Comparison of ENCODE assay signal across 31 cellular contexts in genomic region chr11:30579348-30579747, GRCh38. TPM values are rescaled to one million over a fixed set of nuclear protein-coding genes. Genes with fewer than 3 reads are reported as not detected.
"Had no signal": no experiment of that assay in that cellular context is flagged by ENCODE, and none has a peak within 500 bp of the region (broad histone marks: within the 10 kb centered on the region; RNA-seq: fewer than 3 reads in every experiment).

No MANE protein-coding gene starts in this region.

- DNase-seq: dermis blood vessel endothelial cell; effector memory CD4-positive, alpha-beta T cell; foreskin keratinocyte; heart left ventricle; left cardiac atrium; left lung; mesenchymal stem cell; midbrain; naive thymus-derived CD4-positive, alpha-beta T cell; pancreas; stimulated activated CD4-positive, alpha-beta T cell treated with anti-CD3 and anti-CD28 coated beads, Interleukin-12 subunit alpha, Interleukin-12 subunit beta, amount 100 ng/mL, for 4 hours; stimulated activated CD4-positive, alpha-beta T cell treated with anti-CD3 and anti-CD28 coated beads, Interleukin-1b, Interleukin-23, amount 100 ng/mL, for 48 hours; stimulated activated CD4-positive, alpha-beta T cell treated with anti-CD3 and anti-CD28 coated beads, Interleukin-4, amount 100 ng/mL, for 1 hour; stimulated activated naive CD8-positive, alpha-beta T cell treated with anti-CD3 and anti-CD28 coated beads, Interleukin-15, Interleukin-2, amounts not matched to agents 100 U/mL and 50 U/mL, for 24 hours; transverse colon; upper lobe of right lung; uterus had no signal

- H3K36me3 Mint-ChIP-seq: stimulated activated memory B cell treated with anti-CD40 and anti-IgM and Interleukin-4, amounts not matched to agents 10 μg/mL and 1 μg/mL and 100 μg/mL, for 72 hours had no signal

- H3K4me3 ChIP-seq: coronary artery, esophagus muscularis mucosa, gastroesophageal sphincter, heart left ventricle, hepatocyte, left lung, pancreas, right atrium auricular region, smooth muscle cell, thoracic aorta, transverse colon, upper lobe of right lung, uterus had no signal

- H3K4me3 Mint-ChIP-seq: naive thymus-derived CD4-positive, alpha-beta T cell; nephron; stimulated activated memory B cell treated with anti-CD40 and anti-IgM and Interleukin-4, amounts not matched to agents 10 μg/mL and 1 μg/mL and 100 μg/mL, for 72 hours had no signal

- H3K36me3 ChIP-seq: gastroesophageal sphincter, left lung, neutrophil, pancreas, thoracic aorta, transverse colon, upper lobe of right lung, uterus had no signal

- H3K27ac Mint-ChIP-seq: naive thymus-derived CD4-positive, alpha-beta T cell; stimulated activated memory B cell treated with anti-CD40 and anti-IgM and Interleukin-4, amounts not matched to agents 10 μg/mL and 1 μg/mL and 100 μg/mL, for 72 hours had no signal

- H3K27me3 ChIP-seq: gastroesophageal sphincter, pancreas, right atrium auricular region, uterus had no signal

- H3K4me1 ChIP-seq: foreskin keratinocyte, pancreas, upper lobe of right lung, uterus had no signal

- H3K4me2 ChIP-seq: hepatocyte, smooth muscle cell had no signal

- H3K9me3 Mint-ChIP-seq: nephron had no signal

- H3K27ac ChIP-seq: coronary artery, esophagus muscularis mucosa, foreskin keratinocyte, gastroesophageal sphincter, heart left ventricle, hepatocyte, left lung, neutrophil, pancreas, right atrium auricular region, thoracic aorta, transverse colon, upper lobe of right lung, uterus had no signal

- FAIRE-seq: endothelial cell of umbilical vein, islet of Langerhans, pancreas had no signal

- ATAC-seq: foreskin keratinocyte; gastroesophageal sphincter; heart left ventricle; left cardiac atrium; left lung; naive thymus-derived CD4-positive, alpha-beta T cell; pancreas; sciatic nerve; stimulated activated memory B cell treated with anti-CD40 and anti-IgM and Interleukin-4, amounts not matched to agents 10 μg/mL and 1 μg/mL and 100 μg/mL, for 72 hours; stimulated activated naive CD8-positive, alpha-beta T cell treated with anti-CD3 and anti-CD28 coated beads, Interleukin-15, Interleukin-2, amounts not matched to agents 100 U/mL and 50 U/mL, for 24 hours; upper lobe of right lung had no signal

- H3K9me3 ChIP-seq: esophagus muscularis mucosa, gastroesophageal sphincter, heart left ventricle, left lung, neutrophil, pancreas, right atrium auricular region, thoracic aorta, transverse colon, upper lobe of right lung, uterus had no signal

- H2AFZ ChIP-seq: hepatocyte had no signal

RNA-seq across cellular contexts. Expression of gene MPPED2, which starts 6.8 kb away (rescaled TPM):
- total RNA-seq: endothelial cell of umbilical vein, foreskin keratinocyte, pulmonary artery endothelial cell had no signal
- polyA plus RNA-seq: endothelial cell of umbilical vein, foreskin keratinocyte had no signal
